In the genomic region with DNA sequence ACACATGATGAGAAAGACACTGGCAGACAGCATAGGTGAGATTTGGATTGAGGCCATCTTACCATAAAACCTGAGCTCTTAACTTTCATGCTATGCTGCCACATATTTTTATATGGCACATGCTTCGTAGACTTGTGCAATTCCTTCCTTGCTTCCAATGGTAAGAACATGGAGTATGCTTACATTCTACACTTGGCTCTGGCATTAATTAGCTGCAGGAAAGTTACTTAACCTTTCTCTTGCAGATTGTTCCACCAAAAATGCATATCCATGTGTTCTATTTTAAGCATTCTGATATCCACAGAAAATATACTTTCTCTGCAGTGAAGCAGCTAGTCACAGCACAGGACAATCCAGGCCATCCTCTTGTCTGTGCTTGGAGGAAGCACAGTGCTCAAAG, we compare ENCODE assay signal across 27 cellular contexts.
"Had no signal": no experiment of that assay in that cellular context is flagged by ENCODE, and none has a peak within 500 bp of the region (broad histone marks: within the 10 kb centered on the region; RNA-seq: fewer than 3 reads in every experiment).

No MANE protein-coding gene starts in this region.

- H3K4me3 ChIP-seq: coronary artery, dorsolateral prefrontal cortex, esophagus muscularis mucosa, gastroesophageal sphincter, heart right ventricle, hepatocyte had no signal

- DNase-seq: activated CD4-positive, alpha-beta memory T cell treated with anti-CD3 and anti-CD28 coated beads, Interleukin-2, amount 10 ng/mL, durations not matched to agents 7 days and 5 days; activated CD4-positive, alpha-beta T cell treated with anti-CD3 and anti-CD28 coated beads for 4 hours; activated CD4-positive, alpha-beta T cell treated with anti-CD3 and anti-CD28 coated beads, Interleukin-2, amount 10 ng/mL, durations not matched to agents 7 days and 5 days; activated CD4-positive, alpha-beta T cell treated with anti-CD3 and anti-CD28 coated beads, Interleukin-2, amount 50 U/mL, for 4 hours; activated CD4-positive, CD25-positive, alpha-beta regulatory T cell; activated CD4-positive, CD25-positive, alpha-beta regulatory T cell treated with anti-CD3 and anti-CD28 coated beads, Interleukin-2, amount 50 U/mL, for 72 hours; activated CD8-positive, alpha-beta memory T cell treated with anti-CD3 and anti-CD28 coated beads, Interleukin-2, amount 50 U/mL, for 48 hours; activated gamma-delta T cell; activated naive CD4-positive, alpha-beta T cell; activated naive CD4-positive, alpha-beta T cell treated with anti-CD3 and anti-CD28 coated beads, Interleukin-2, amount 10 ng/mL, durations not matched to agents 7 days and 5 days; activated naive CD8-positive, alpha-beta T cell treated with anti-CD3 and anti-CD28 coated beads, Interleukin-2, amount 10 ng/mL, durations not matched to agents 7 days and 5 days; activated T-cell treated with anti-CD3 and anti-CD28 coated beads for 4 hours; activated T-cell treated with anti-CD3 and anti-CD28 coated beads, Interleukin-2, amount 50 U/mL, for 24 hours; activated T-cell treated with anti-CD3 and anti-CD28 coated beads, Interleukin-2, amount 50 U/mL, for 72 hours; amniotic stem cell; anterior cingulate cortex; brain microvascular endothelial cell; dorsolateral prefrontal cortex; effector memory CD8-positive, alpha-beta T cell; erythroblast; foreskin melanocyte; heart right ventricle; T-helper 2 cell had no signal

- H2AFZ ChIP-seq: hepatocyte had no signal

- H3K27ac ChIP-seq: brain microvascular endothelial cell, coronary artery, dorsolateral prefrontal cortex, heart right ventricle, hepatocyte had no signal

- H3K27me3 ChIP-seq: brain microvascular endothelial cell, dorsolateral prefrontal cortex, esophagus muscularis mucosa, gastroesophageal sphincter, heart right ventricle, hepatocyte had no signal

- H3K9me3 ChIP-seq: esophagus muscularis mucosa, gastroesophageal sphincter, heart right ventricle had no signal

- H3K79me2 ChIP-seq: hepatocyte had no signal

- H3K4me1 ChIP-seq: esophagus muscularis mucosa, heart right ventricle had no signal

- H3K4me2 ChIP-seq: hepatocyte had no signal
